ENCODE assay signal across 8 cellular contexts in the genomic region with DNA sequence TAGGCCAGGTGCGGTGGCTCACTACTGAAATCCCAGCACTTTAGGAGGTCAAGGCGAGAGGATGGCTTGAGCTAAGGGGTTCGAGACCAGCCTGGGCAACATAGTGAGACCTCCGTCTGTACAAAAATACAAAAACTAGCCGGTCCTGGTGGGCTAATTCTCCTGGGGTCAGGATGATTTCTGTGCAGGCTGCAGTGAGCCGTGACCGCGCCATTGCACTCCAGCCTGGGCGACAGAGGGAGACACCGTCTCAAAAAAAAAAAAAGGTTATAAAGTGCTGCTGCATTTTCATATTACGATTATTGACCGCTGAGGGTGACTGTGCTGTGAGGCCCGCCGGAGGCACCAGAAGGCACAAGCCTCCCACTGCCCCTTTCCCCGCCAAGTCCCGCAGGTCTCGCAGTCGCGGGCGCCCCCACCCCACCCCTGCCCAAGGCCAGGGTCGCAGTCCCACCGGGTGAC. TPM values are rescaled to one million over a fixed set of nuclear protein-coding genes. Genes with fewer than 3 reads are reported as not detected.
DNase-seq lines count a peak whose midpoint lies in the region; ATAC-seq and TF ChIP-seq lines count a peak whose summit lies in the region.

No MANE protein-coding gene starts in this region.

- ATAC-seq in GM18870 (IDR thresholded peaks at IDR 0.05; ENCODE audit: unreplicated experiment) (peak; percentile 29), GM21786 (IDR thresholded peaks at IDR 0.05; ENCODE audit: unreplicated experiment) (no peak), HG03045 (IDR thresholded peaks at IDR 0.05; ENCODE audit: unreplicated experiment) (no peak)

- no peak for DNase-seq in SJCRH30
- DNase-seq in fibroblast of villous mesenchyme (ENCODE audit: low read depth) = no peak
- no peak for DNase-seq in GM10248 (ENCODE audit: extremely low spot score)
- DNase-seq in NCI-H2227 (lab: John Stamatoyannopoulos, UW; ENCODE audit: unreplicated experiment) = no peak

- H3K4me1 ChIP-seq in SJCRH30 (peaks cover 21% of the 10 kb centered on the region), skeletal muscle tissue (ENCODE audit: control insufficient read depth in 3 of 3, insufficient read depth in 3 of 3, low read length in 3 of 3) (peaks cover 58 to 70% (median 59%) of the 10 kb centered on the region in 3 donors)

- TF ChIP-seq CTCF in fibroblast of villous mesenchyme (IDR thresholded peaks at IDR 0.05; ENCODE audit: insufficient read depth, low read depth, low read length) (no peak), GM10248 (IDR thresholded peaks at IDR 0.05; ENCODE audit: control extremely low read depth, extremely low read depth, low read depth, missing control alignments) (no peak)

- H3K27ac ChIP-seq in SJCRH30 (no peak overlapping the region), skeletal muscle tissue (ENCODE audit: low read depth, low read length) (peak overlapping the region; percentile 84)

- no peaks in the 10 kb centered on the region; the same call in 1 of the 2 replicates for H3K27me3 ChIP-seq in SJCRH30
- H3K27me3 ChIP-seq in skeletal muscle tissue (ENCODE audit: control insufficient read depth in 3 of 3, insufficient read depth in 3 of 3, low read length in 3 of 3) = no peaks in the 10 kb centered on the region

- H3K36me3 ChIP-seq in SJCRH30 (no peaks in the 10 kb centered on the region), skeletal muscle tissue (ENCODE audit: control insufficient read depth in 3 of 3, insufficient read depth in 3 of 3, low read length in 3 of 3) (peaks cover 3 to 10% (median 5%) of the 10 kb centered on the region in 3 donors)

- POLR2A ChIA-PET in GM10248 (lab: Yijun Ruan, JAX) = interaction anchor here (1.1 kb wide), 1 partner anchor 58 kb away, joined by 5 read pairs; no protein-coding TSS in a partner anchor

- no peaks in the 10 kb centered on the region for H3K9me3 ChIP-seq in SJCRH30 (replicated peaks)
- no peaks in the 10 kb centered on the region for H3K9me3 ChIP-seq in skeletal muscle tissue (ENCODE audit: control insufficient read depth in 3 of 3, low read length in 3 of 3)

- peak overlapping the region; percentile 40 to 95 (median 69) for H3K9ac ChIP-seq in skeletal muscle tissue (ENCODE audit: low read depth in 1 of 3, low read length in 3 of 3)

- H3K4me3 ChIP-seq in SJCRH30 (peak overlapping the region; percentile 67), fibroblast of villous mesenchyme (ENCODE audit: low read depth, low read length) (peak overlapping the region; percentile 56), skeletal muscle tissue (ENCODE audit: low read length in 3 of 3) (peak overlapping the region; percentile 55 to 89 (median 86))

- CTCF ChIA-PET in GM10248 (lab: Yijun Ruan, JAX) = interaction anchor here (0.6 to 8.7 kb wide), 16 partner anchors 13 to 121 kb away, joined by 3 to 58 read pairs (median 4); partner anchors contain the start of genes C19orf12 and POP4

RNA-seq across cellular contexts. Expression of gene PLEKHF1, which starts 0.5 kb away (rescaled TPM):
- 1.7 and 2.0 TPM in 2 replicates for total RNA-seq in SJCRH30 (2014; rRNA removed; shearing (Covaris generic))
- 9.9 and 22.5 TPM in 2 replicates for total RNA-seq in fibroblast of villous mesenchyme
- 16.7 TPM for total RNA-seq in skeletal muscle tissue

RNA-seq across cellular contexts. Expression of gene C19orf12, which starts 50.3 kb away (rescaled TPM):
- 26.4 and 28.4 TPM in 2 replicates for total RNA-seq in SJCRH30 (2014; rRNA removed; shearing (Covaris generic))
- total RNA-seq in fibroblast of villous mesenchyme (29.0 and 38.4 TPM in 2 replicates), skeletal muscle tissue (17.2 TPM)

RNA-seq across cellular contexts. Expression of gene POP4, which starts 58.7 kb away (rescaled TPM):
- 81.1 and 81.9 TPM in 2 replicates for total RNA-seq in SJCRH30 (2014; rRNA removed; shearing (Covaris generic))
- total RNA-seq in fibroblast of villous mesenchyme = 81.6 and 84.4 TPM in 2 replicates
- 22.4 TPM for total RNA-seq in skeletal muscle tissue
